Comparison of ENCODE assay signal across 16 cellular contexts in genomic region chr3:17094551-17094950, GRCh38.
"Had no signal": no experiment of that assay in that cellular context is flagged by ENCODE, and none has a peak within 500 bp of the region (broad histone marks: within the 10 kb centered on the region; RNA-seq: fewer than 3 reads in every experiment).

No MANE protein-coding gene starts in this region.

- H3K27me3 ChIP-seq: ascending aorta, heart right ventricle, spleen, tibial nerve had no signal

- H3K27me3 Mint-ChIP-seq: activated B cell treated with CpG ODN at 0.5 μM for 24 hours; activated naive CD8-positive, alpha-beta T cell treated with anti-CD3 and anti-CD28 coated beads, Interleukin-2, amount 10 ng/mL, durations not matched to agents 7 days and 5 days; naive thymus-derived CD4-positive, alpha-beta T cell; progenitor cell of endocrine pancreas; stimulated activated memory B cell treated with anti-CD40 and anti-IgM and Interleukin-4, amounts not matched to agents 10 μg/mL and 1 μg/mL and 100 μg/mL, for 72 hours; T-helper 17 cell had no signal

- H3K27ac Mint-ChIP-seq: activated B cell treated with CpG ODN at 0.5 μM for 24 hours; activated naive CD8-positive, alpha-beta T cell treated with anti-CD3 and anti-CD28 coated beads, Interleukin-2, amount 10 ng/mL, durations not matched to agents 7 days and 5 days; progenitor cell of endocrine pancreas; stimulated activated memory B cell treated with anti-CD40 and anti-IgM and Interleukin-4, amounts not matched to agents 10 μg/mL and 1 μg/mL and 100 μg/mL, for 72 hours; T-helper 17 cell had no signal

- ATAC-seq: naive thymus-derived CD4-positive, alpha-beta T cell; sciatic nerve; SK-N-SH treated with all-trans-retinoic acid at 6 μM for 48 hours; stimulated activated memory B cell treated with anti-CD40 and anti-IgM and Interleukin-4, amounts not matched to agents 10 μg/mL and 1 μg/mL and 100 μg/mL, for 72 hours; T-helper 17 cell had no signal

- H3K27ac ChIP-seq: ascending aorta, spleen, tibial nerve had no signal

- H3K4me3 ChIP-seq: ascending aorta, heart right ventricle, spleen, tibial nerve had no signal

- H3K4me1 Mint-ChIP-seq: stimulated activated memory B cell treated with anti-CD40 and anti-IgM and Interleukin-4, amounts not matched to agents 10 μg/mL and 1 μg/mL and 100 μg/mL, for 72 hours; T-helper 17 cell had no signal

- DNase-seq: activated B cell treated with CpG ODN at 0.5 μM for 24 hours; activated naive CD8-positive, alpha-beta T cell treated with anti-CD3 and anti-CD28 coated beads, Interleukin-2, amount 10 ng/mL, durations not matched to agents 7 days and 5 days; activated T-cell treated with anti-CD3 and anti-CD28 coated beads, Interleukin-2, amount 50 U/mL, for 1 hour; foreskin melanocyte; heart right ventricle; naive thymus-derived CD4-positive, alpha-beta T cell; occipital lobe; spleen; stimulated activated CD4-positive, alpha-beta T cell treated with anti-CD3 and anti-CD28 coated beads, Interleukin-1b, Interleukin-23, amount 100 ng/mL, for 48 hours; T-helper 17 cell had no signal

- H3K9me3 Mint-ChIP-seq: activated B cell treated with CpG ODN at 0.5 μM for 24 hours; activated naive CD8-positive, alpha-beta T cell treated with anti-CD3 and anti-CD28 coated beads, Interleukin-2, amount 10 ng/mL, durations not matched to agents 7 days and 5 days; stimulated activated memory B cell treated with anti-CD40 and anti-IgM and Interleukin-4, amounts not matched to agents 10 μg/mL and 1 μg/mL and 100 μg/mL, for 72 hours had no signal

- H3K9me3 ChIP-seq: ascending aorta, heart right ventricle, spleen, tibial nerve had no signal

- H3K36me3 ChIP-seq: ascending aorta, tibial nerve had no signal

- H3K4me3 Mint-ChIP-seq: activated B cell treated with CpG ODN at 0.5 μM for 24 hours; activated naive CD8-positive, alpha-beta T cell treated with anti-CD3 and anti-CD28 coated beads, Interleukin-2, amount 10 ng/mL, durations not matched to agents 7 days and 5 days; naive thymus-derived CD4-positive, alpha-beta T cell; stimulated activated memory B cell treated with anti-CD40 and anti-IgM and Interleukin-4, amounts not matched to agents 10 μg/mL and 1 μg/mL and 100 μg/mL, for 72 hours; T-helper 17 cell had no signal
